ENCODE assay signal across 10 cellular contexts in genomic region chr3:13600950-13601691, GRCh38. TPM values are rescaled to one million over a fixed set of nuclear protein-coding genes. Genes with fewer than 3 reads are reported as not detected.
A peak's percentile ranks its signal among the peaks of the same experiment; 100 is the strongest.
DNase-seq lines count a peak whose midpoint lies in the region; ATAC-seq and TF ChIP-seq lines count a peak whose summit lies in the region.
"Had no signal": no experiment of that assay in that cellular context is flagged by ENCODE, and none has a peak within 500 bp of the region (broad histone marks: within the 10 kb centered on the region; RNA-seq: fewer than 3 reads in every experiment).

No MANE protein-coding gene starts in this region.

- H3K27me3 ChIP-seq in left ventricle myocardium inferior (ENCODE audit: low read depth) (peaks cover 35% of the 10 kb centered on the region), kidney epithelial cell (ENCODE audit: control insufficient read depth, insufficient read depth, low read length) (no peaks in the 10 kb centered on the region), stomach (peaks cover 0 to 13% (median 0%) of the 10 kb centered on the region in 3 donors)

- WGBS in stomach, 5 donors, result 67 to 77% (median 76%) methylated on average over 9 of the region's 9 CpGs

- no peak for DNase-seq in Right ventricle myocardium superior
- DNase-seq in left ventricle myocardium inferior, result no peak
- DNase-seq in astrocyte of the hippocampus (ENCODE audit: low read depth, low spot score), result peak; percentile 59
- peak; percentile 90 for DNase-seq in kidney epithelial cell (ENCODE audit: low read depth)
- DNase-seq in NCI-H1694 treated with DMSO at 0.1 percent for 48 hours (lab: John Stamatoyannopoulos, UW), result no peak
- no peak for DNase-seq in stomach
- DNase-seq: effector memory CD4-positive, alpha-beta T cell had no signal

- TF ChIP-seq EP300 in stomach (IDR thresholded peaks at IDR 0.05), result no peak

- H3K27ac ChIP-seq in left ventricle myocardium inferior (replicated peaks) (no peak overlapping the region), stomach (no peak overlapping the region)

- TF ChIP-seq POLR2A in stomach (IDR thresholded peaks at IDR 0.05), result no peak

- intact Hi-C loops in Right ventricle myocardium superior (cut with DNase I), result no loop called here
- intact Hi-C loops in left ventricle myocardium inferior (cut with micrococcal nuclease), result no loop called here
- intact Hi-C loops in stomach (cut with DNase I; ENCODE audit: low total_unique reads), result no loop called here

- H3K36me3 ChIP-seq in left ventricle myocardium inferior (no peaks in the 10 kb centered on the region), kidney epithelial cell (ENCODE audit: control insufficient read depth, insufficient read depth, low read length) (no peaks in the 10 kb centered on the region), stomach (no peaks in the 10 kb centered on the region)

- ATAC-seq in Right ventricle myocardium superior (ENCODE audit: poor library complexity) (peak; percentile 45), GM19328 (IDR thresholded peaks at IDR 0.05; ENCODE audit: unreplicated experiment) (no peak), GM21529 (IDR thresholded peaks at IDR 0.05; ENCODE audit: unreplicated experiment) (no peak)

- no peaks in the 10 kb centered on the region for H3K9me3 ChIP-seq in left ventricle myocardium inferior (replicated peaks)
- no peaks in the 10 kb centered on the region for H3K9me3 ChIP-seq in stomach

- H3K4me1 ChIP-seq in left ventricle myocardium inferior, result peaks cover 11% of the 10 kb centered on the region
- peaks cover 0 to 3% (median 0%) of the 10 kb centered on the region in 4 donors for H3K4me1 ChIP-seq in stomach

- H3K4me3 ChIP-seq in left ventricle myocardium inferior (no peak overlapping the region), kidney epithelial cell (ENCODE audit: low read depth, low read length) (no peak overlapping the region), stomach (no peak overlapping the region)

- no peak for TF ChIP-seq CTCF in left ventricle myocardium inferior (IDR thresholded peaks at IDR 0.05; ENCODE audit: borderline replicate concordance)
- no peak for TF ChIP-seq CTCF in kidney epithelial cell (IDR thresholded peaks at IDR 0.05; ENCODE audit: insufficient read depth, low read length, poor library complexity, severe bottlenecking)
- TF ChIP-seq CTCF in stomach (IDR thresholded peaks at IDR 0.05), result no peak

RNA-seq across cellular contexts. Expression of gene FBLN2, which starts 52.2 kb away (rescaled TPM):
- total RNA-seq in Right ventricle myocardium superior (69.7 TPM), left ventricle myocardium inferior (56.7 TPM), kidney epithelial cell (6.7 and 6.9 TPM in 2 replicates), stomach (100 to 1,000 TPM in 1 of 5 donors, 10 to 100 TPM in 3, 1 to 10 TPM in 1; 8.0 to 143 (median 17.1) TPM)
- 1 to 10 TPM; 1.8 to 4.0 (median 2.8) TPM for polyA plus RNA-seq in stomach
- total RNA-seq: activated T-helper 2 cell treated with anti-CD3 and anti-CD28 coated beads, Interferon-gamma antibody, Interleukin-2, Interleukin-4, amounts not matched to agents 10 μg/mL and 5 μg/mL and 100 μg/mL, durations not matched to agents 14 hours and 24 hours and 36 hours had no signal

Comparison
In these comparisons a context has a peak if more than half of its experiments do, and no peak if none do; other contexts are left out.
1. DNase-seq: peak in astrocyte of the hippocampus (single experiment) and kidney epithelial cell (single experiment); none in Right ventricle myocardium superior (single experiment), left ventricle myocardium inferior (single experiment), NCI-H1694 treated with DMSO at 0.1 percent for 48 hours (single experiment) and stomach (single experiment).